Comparison of ENCODE assay signal across 1 cellular context in genomic region chr1:44037154-44037553, GRCh38.
A peak's percentile ranks its signal among the peaks of the same experiment; 100 is the strongest.
TF ChIP-seq lines count a peak whose summit lies in the region.

No MANE protein-coding gene starts in this region.

TF ChIP-seq in GM12878, 131 proteins besides CTCF, POLR2A, EP300 and RAD21:
- no peak for TF ChIP-seq REST (IDR thresholded peaks at IDR 0.05; ENCODE audit: low read depth, low read length)
- TF ChIP-seq, protein P1, sequence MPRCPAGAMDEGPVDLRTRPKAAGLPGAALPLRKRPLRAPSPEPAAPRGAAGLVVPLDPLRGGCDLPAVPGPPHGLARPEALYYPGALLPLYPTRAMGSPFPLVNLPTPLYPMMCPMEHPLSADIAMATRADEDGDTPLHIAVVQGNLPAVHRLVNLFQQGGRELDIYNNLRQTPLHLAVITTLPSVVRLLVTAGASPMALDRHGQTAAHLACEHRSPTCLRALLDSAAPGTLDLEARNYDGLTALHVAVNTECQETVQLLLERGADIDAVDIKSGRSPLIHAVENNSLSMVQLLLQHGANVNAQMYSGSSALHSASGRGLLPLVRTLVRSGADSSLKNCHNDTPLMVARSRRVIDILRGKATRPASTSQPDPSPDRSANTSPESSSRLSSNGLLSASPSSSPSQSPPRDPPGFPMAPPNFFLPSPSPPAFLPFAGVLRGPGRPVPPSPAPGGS (IDR thresholded peaks at IDR 0.05; ENCODE audit: borderline replicate concordance, insufficient read depth, low read depth, low read length, poor library complexity, severe bottlenecking): peak; percentile 65
- no peak for TF ChIP-seq IKZF1 (conservative IDR thresholded peaks at IDR 0.05)
- no peak for TF ChIP-seq ZZZ3 (IDR thresholded peaks at IDR 0.05; ENCODE audit: control insufficient read depth, insufficient read length, low read depth)
- no peak for TF ChIP-seq STAT3 (IDR thresholded peaks at IDR 0.05; ENCODE audit: low read depth, low read length)
- no peak for TF ChIP-seq IRF4 (IDR thresholded peaks at IDR 0.05; ENCODE audit: low read depth, low read length)
- no peak for TF ChIP-seq NR2C2 (IDR thresholded peaks at IDR 0.05; ENCODE audit: borderline replicate concordance, control insufficient read depth, insufficient read length, low read depth)
